In the genomic region with DNA sequence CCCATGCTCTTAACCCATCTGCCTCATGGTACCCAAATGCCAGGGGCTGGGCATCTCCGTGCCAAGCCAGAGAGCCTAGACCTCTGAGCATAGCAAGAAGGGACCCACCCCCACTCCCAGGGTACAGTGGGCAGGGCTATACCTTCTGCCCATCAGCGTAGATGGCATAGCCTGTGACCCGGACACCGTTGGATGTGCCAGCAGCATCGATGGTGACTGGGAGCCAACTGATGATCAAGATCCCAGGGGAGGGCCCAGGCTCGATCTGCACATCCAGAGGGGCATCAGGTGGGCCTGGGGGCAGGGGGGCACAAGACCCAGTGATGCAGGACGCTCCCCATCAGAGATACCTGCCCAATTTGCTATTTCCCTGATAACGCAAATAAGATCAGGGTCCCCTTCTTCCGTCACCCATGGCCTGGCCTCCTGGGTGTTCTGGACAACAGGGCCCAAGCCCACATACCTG, we compare ENCODE assay signal across 13 cellular contexts. TPM values are rescaled to one million over a fixed set of nuclear protein-coding genes. Genes with fewer than 3 reads are reported as not detected.
"Had no signal": no experiment of that assay in that cellular context is flagged by ENCODE, and none has a peak within 500 bp of the region (broad histone marks: within the 10 kb centered on the region; RNA-seq: fewer than 3 reads in every experiment).

No MANE protein-coding gene starts in this region.

- H3K4me3 Mint-ChIP-seq: activated CD4-positive, alpha-beta memory T cell treated with anti-CD3 and anti-CD28 coated beads, Interleukin-2, amount 10 ng/mL, durations not matched to agents 7 days and 5 days; dendritic cell treated with granulocyte-macrophage colony-stimulating factor and Interleukin-4, amounts not matched to agents 40 ng/mL and 50 ng/mL, for 4 days; neural progenitor cell had no signal

- H3K27me3 Mint-ChIP-seq: activated CD4-positive, alpha-beta memory T cell treated with anti-CD3 and anti-CD28 coated beads, Interleukin-2, amount 10 ng/mL, durations not matched to agents 7 days and 5 days had no signal

- H3K27ac Mint-ChIP-seq: activated CD4-positive, alpha-beta memory T cell treated with anti-CD3 and anti-CD28 coated beads, Interleukin-2, amount 10 ng/mL, durations not matched to agents 7 days and 5 days; activated naive CD4-positive, alpha-beta T cell treated with anti-CD3 and anti-CD28 coated beads, Interleukin-2, amount 50 U/mL, for 72 hours; dendritic cell treated with granulocyte-macrophage colony-stimulating factor and Interleukin-4, amounts not matched to agents 40 ng/mL and 50 ng/mL, for 4 days; neural progenitor cell had no signal

- H3K9me3 Mint-ChIP-seq: activated CD4-positive, alpha-beta memory T cell treated with anti-CD3 and anti-CD28 coated beads, Interleukin-2, amount 10 ng/mL, durations not matched to agents 7 days and 5 days; activated naive CD4-positive, alpha-beta T cell treated with anti-CD3 and anti-CD28 coated beads, Interleukin-2, amount 50 U/mL, for 72 hours; dendritic cell treated with granulocyte-macrophage colony-stimulating factor and Interleukin-4, amounts not matched to agents 40 ng/mL and 50 ng/mL, for 4 days; neural progenitor cell had no signal

- H3K4me1 Mint-ChIP-seq: activated CD4-positive, alpha-beta memory T cell treated with anti-CD3 and anti-CD28 coated beads, Interleukin-2, amount 10 ng/mL, durations not matched to agents 7 days and 5 days had no signal

- DNase-seq: activated CD4-positive, alpha-beta memory T cell treated with anti-CD3 and anti-CD28 coated beads, Interleukin-2, amount 10 ng/mL, durations not matched to agents 7 days and 5 days; amniotic stem cell; body of pancreas; SHP77; spleen; stimulated activated CD4-positive, alpha-beta T cell treated with anti-CD3 and anti-CD28 coated beads, Interleukin-1b, Interleukin-23, amount 100 ng/mL, for 48 hours; stimulated activated naive CD4-positive, alpha-beta T cell; T-helper 2 cell; trophoblast cell had no signal

RNA-seq across cellular contexts. Expression of gene MPO, which starts 30.7 kb away (rescaled TPM):
- total RNA-seq: activated naive CD4-positive, alpha-beta T cell treated with anti-CD3 and anti-CD28 coated beads, Interleukin-2, amount 50 U/mL, for 72 hours; body of pancreas; esophagus mucosa had no signal
